Comparison of ENCODE assay signal across 26 cellular contexts in the genomic region with DNA sequence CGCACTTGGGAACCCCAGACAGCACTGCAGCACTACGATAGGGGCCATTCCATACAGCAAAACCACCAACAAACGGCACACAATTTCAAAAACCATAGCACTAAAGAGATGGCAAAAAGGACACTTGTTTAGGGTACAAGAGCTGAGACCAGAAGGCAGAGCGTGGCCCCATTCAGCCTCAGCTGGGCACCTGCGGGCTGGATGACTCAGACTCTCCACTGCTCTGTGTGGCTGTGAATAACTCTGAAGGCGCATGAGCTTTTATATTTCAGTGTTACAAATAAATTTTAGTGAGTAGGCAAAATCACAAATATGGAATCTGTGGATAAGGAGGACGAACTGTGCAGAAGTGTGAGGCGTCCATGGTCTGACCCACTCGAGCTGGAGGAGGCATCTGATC.
"Had no signal": no experiment of that assay in that cellular context is flagged by ENCODE, and none has a peak within 500 bp of the region (broad histone marks: within the 10 kb centered on the region; RNA-seq: fewer than 3 reads in every experiment).

No MANE protein-coding gene starts in this region.

- H3K4me1 ChIP-seq: adrenal gland had no signal

- H3K4me3 ChIP-seq: adrenal gland, SJSA1 had no signal

- H3K27me3 Mint-ChIP-seq: activated naive CD8-positive, alpha-beta T cell treated with anti-CD3 and anti-CD28 coated beads, Interleukin-2, amount 10 ng/mL, durations not matched to agents 7 days and 5 days had no signal

- DNase-seq: activated CD4-positive, alpha-beta T cell treated with anti-CD3 and anti-CD28 coated beads for 48 hours; activated CD4-positive, alpha-beta T cell treated with anti-CD3 and anti-CD28 coated beads, Interleukin-2, amount 50 U/mL, for 4 hours; activated CD4-positive, CD25-positive, alpha-beta regulatory T cell treated with anti-CD3 and anti-CD28 coated beads, Interleukin-2, amount 50 U/mL, for 72 hours; activated CD8-positive, alpha-beta memory T cell treated with anti-CD3 and anti-CD28 coated beads, Interleukin-2, amount 50 U/mL, for 48 hours; activated CD8-positive, alpha-beta T cell treated with anti-CD3 and anti-CD28 coated beads, Interleukin-2, amount 10 ng/mL, durations not matched to agents 7 days and 5 days; activated naive CD4-positive, alpha-beta T cell treated with anti-CD3 and anti-CD28 coated beads, Interleukin-2, amount 50 U/mL, for 16 hours; activated naive CD8-positive, alpha-beta T cell treated with anti-CD3 and anti-CD28 coated beads, Interleukin-2, amount 10 ng/mL, durations not matched to agents 7 days and 5 days; activated T-cell treated with anti-CD3 and anti-CD28 coated beads, Interleukin-2, amount 50 U/mL, for 1 hour; IMR-90; Kasumi-1; KBM-7; NCI-H1092 treated with DMSO at 0.1 percent for 48 hours; NCI-H1417 treated with DMSO at 0.1 percent for 48 hours; NCI-H1694; NCI-H2081; NCI-H69; NK-92 treated with Interleukin-12 subunit alpha and Interleukin-12 subunit beta, amount 100 ng/mL, for 24 hours; OCI-M1; SHP77; SW 1271 had no signal

- H3K4me1 Mint-ChIP-seq: activated naive CD8-positive, alpha-beta T cell treated with anti-CD3 and anti-CD28 coated beads, Interleukin-2, amount 10 ng/mL, durations not matched to agents 7 days and 5 days had no signal

- H3K27me3 ChIP-seq: adrenal gland, SJSA1 had no signal

- H3K36me3 ChIP-seq: adrenal gland, SJSA1 had no signal

- H3K27ac ChIP-seq: adrenal gland, SJSA1 had no signal

- ATAC-seq: activated CD8-positive, alpha-beta T cell treated with anti-CD3 and anti-CD28 coated beads, Interleukin-2, amount 10 ng/mL, durations not matched to agents 7 days and 5 days; Panc1; SK-N-SH treated with all-trans-retinoic acid at 6 μM for 48 hours; WTC11 had no signal

- H3K27ac Mint-ChIP-seq: activated CD8-positive, alpha-beta T cell treated with anti-CD3 and anti-CD28 coated beads, Interleukin-2, amount 10 ng/mL, durations not matched to agents 7 days and 5 days; activated naive CD8-positive, alpha-beta T cell treated with anti-CD3 and anti-CD28 coated beads, Interleukin-2, amount 10 ng/mL, durations not matched to agents 7 days and 5 days; T-helper 1 cell treated with Interleukin-12 subunit alpha and Interleukin-12 subunit beta and Interleukin-4 antibody, amounts not matched to agents 30 μg/mL and 1 μg/mL, for 36 hours had no signal

- H3K36me3 Mint-ChIP-seq: activated naive CD8-positive, alpha-beta T cell treated with anti-CD3 and anti-CD28 coated beads, Interleukin-2, amount 10 ng/mL, durations not matched to agents 7 days and 5 days had no signal

- H3K4me3 Mint-ChIP-seq: activated CD8-positive, alpha-beta T cell treated with anti-CD3 and anti-CD28 coated beads, Interleukin-2, amount 10 ng/mL, durations not matched to agents 7 days and 5 days; activated naive CD8-positive, alpha-beta T cell treated with anti-CD3 and anti-CD28 coated beads, Interleukin-2, amount 10 ng/mL, durations not matched to agents 7 days and 5 days; T-helper 1 cell treated with Interleukin-12 subunit alpha and Interleukin-12 subunit beta and Interleukin-4 antibody, amounts not matched to agents 30 μg/mL and 1 μg/mL, for 36 hours; WTC11 had no signal
